In genomic region chr4:82789377-82789776, GRCh38 we compare ENCODE assay signal across 23 cellular contexts.
"Had no signal": no experiment of that assay in that cellular context is flagged by ENCODE, and none has a peak within 500 bp of the region (broad histone marks: within the 10 kb centered on the region; RNA-seq: fewer than 3 reads in every experiment).

No MANE protein-coding gene starts in this region.

- H3K27ac Mint-ChIP-seq: activated CD4-positive, alpha-beta T cell treated with anti-CD3 and anti-CD28 coated beads for 36 hours; activated naive CD8-positive, alpha-beta T cell treated with anti-CD3 and anti-CD28 coated beads for 36 hours; activated T-helper 17 cell treated with anti-CD3 and anti-CD28 coated beads, Interleukin-2, amount 50 U/mL, for 72 hours; natural killer cell; stimulated activated naive CD8-positive, alpha-beta T cell treated with anti-CD3 and anti-CD28 coated beads, Interleukin-15, Interleukin-2, amounts not matched to agents 100 ng/mL and 50 ng/mL, for 24 hours; T-helper 2 cell treated with Interferon-gamma antibody and Interleukin-4, amounts not matched to agents 5 μg/mL and 100 μg/mL, for 36 hours; type B pancreatic cell; WTC11 had no signal

- H3K36me3 ChIP-seq: brain microvascular endothelial cell, gastroesophageal sphincter, suprapubic skin had no signal

- H3K27me3 ChIP-seq: brain microvascular endothelial cell, gastroesophageal sphincter, suprapubic skin had no signal

- DNase-seq: activated CD4-positive, alpha-beta T cell treated with anti-CD3 and anti-CD28 coated beads for 36 hours; activated CD4-positive, alpha-beta T cell treated with anti-CD3 and anti-CD28 coated beads, Interleukin-2, amount 50 U/mL, for 48 hours; activated naive CD4-positive, alpha-beta T cell; activated naive CD8-positive, alpha-beta T cell treated with anti-CD3 and anti-CD28 coated beads for 36 hours; activated T-cell treated with anti-CD3 and anti-CD28 coated beads, Interleukin-2, amount 50 U/mL, for 1 hour; amniotic stem cell; brain microvascular endothelial cell; effector CD4-positive, alpha-beta T cell; natural killer cell; stimulated activated CD4-positive, alpha-beta T cell treated with anti-CD3 and anti-CD28 coated beads, Interleukin-2, amount 100 ng/mL, for 48 hours had no signal

- H3K4me3 ChIP-seq: coronary artery, gastroesophageal sphincter, lung, skin epidermis, suprapubic skin had no signal

- H3K4me1 Mint-ChIP-seq: activated CD4-positive, alpha-beta T cell treated with anti-CD3 and anti-CD28 coated beads for 36 hours; activated T-helper 17 cell treated with anti-CD3 and anti-CD28 coated beads, Interleukin-2, amount 50 U/mL, for 72 hours had no signal

- H3K27me3 Mint-ChIP-seq: central memory CD8-positive, alpha-beta T cell had no signal

- H3K9me3 ChIP-seq: gastroesophageal sphincter, suprapubic skin had no signal

- H3K9me3 Mint-ChIP-seq: activated naive CD8-positive, alpha-beta T cell treated with anti-CD3 and anti-CD28 coated beads for 36 hours; activated T-helper 17 cell treated with anti-CD3 and anti-CD28 coated beads, Interleukin-2, amount 50 U/mL, for 72 hours; central memory CD8-positive, alpha-beta T cell; natural killer cell; stimulated activated naive CD8-positive, alpha-beta T cell treated with anti-CD3 and anti-CD28 coated beads, Interleukin-15, Interleukin-2, amounts not matched to agents 100 ng/mL and 50 ng/mL, for 24 hours; T-helper 2 cell treated with Interferon-gamma antibody and Interleukin-4, amounts not matched to agents 5 μg/mL and 100 μg/mL, for 36 hours; type B pancreatic cell; WTC11 had no signal

- H3K4me3 Mint-ChIP-seq: activated CD4-positive, alpha-beta T cell treated with anti-CD3 and anti-CD28 coated beads for 36 hours; activated naive CD8-positive, alpha-beta T cell treated with anti-CD3 and anti-CD28 coated beads for 36 hours; activated T-helper 17 cell treated with anti-CD3 and anti-CD28 coated beads, Interleukin-2, amount 50 U/mL, for 72 hours; central memory CD8-positive, alpha-beta T cell; natural killer cell; stimulated activated naive CD8-positive, alpha-beta T cell treated with anti-CD3 and anti-CD28 coated beads, Interleukin-15, Interleukin-2, amounts not matched to agents 100 ng/mL and 50 ng/mL, for 24 hours; T-helper 2 cell treated with Interferon-gamma antibody and Interleukin-4, amounts not matched to agents 5 μg/mL and 100 μg/mL, for 36 hours; type B pancreatic cell; WTC11 had no signal

- H3K27ac ChIP-seq: brain microvascular endothelial cell, coronary artery, skin epidermis, suprapubic skin had no signal

- ATAC-seq: activated CD4-positive, alpha-beta T cell treated with anti-CD3 and anti-CD28 coated beads for 36 hours; activated T-helper 17 cell treated with anti-CD3 and anti-CD28 coated beads, Interleukin-2, amount 50 U/mL, for 72 hours; esophagus mucosa; gastroesophageal sphincter; natural killer cell; WTC11 had no signal

- H3K36me3 Mint-ChIP-seq: activated naive CD8-positive, alpha-beta T cell treated with anti-CD3 and anti-CD28 coated beads for 36 hours; natural killer cell had no signal

- FAIRE-seq: TTC549 had no signal
